12 cellular contexts compared by ENCODE assay signal in genomic region chr18:49094979-49095632, GRCh38.
DNase-seq lines count a peak whose midpoint lies in the region; ATAC-seq and TF ChIP-seq lines count a peak whose summit lies in the region.
"Had no signal": no experiment of that assay in that cellular context is flagged by ENCODE, and none has a peak within 500 bp of the region (broad histone marks: within the 10 kb centered on the region; RNA-seq: fewer than 3 reads in every experiment).

No MANE protein-coding gene starts in this region.

- CTCF ChIA-PET in activated CD4-positive, alpha-beta memory T cell treated with anti-CD3 and anti-CD28 coated beads, Interleukin-2, amount 10 ng/mL, durations not matched to agents 7 days and 5 days (lab: Charles Lee): interaction anchor here (0.6 kb wide), 1 partner anchor 472 kb away, joined by 3 read pairs; no protein-coding TSS in a partner anchor
- CTCF ChIA-PET in activated CD4-positive, alpha-beta memory T cell treated with anti-CD3 and anti-CD28 coated beads for 36 hours (lab: Charles Lee): interaction anchor here (0.7 kb wide), 1 partner anchor 182 kb away, joined by 3 read pairs; no protein-coding TSS in a partner anchor
- CTCF ChIA-PET in PC-9 (lab: Charles Lee): no interaction called here

- no peaks in the 10 kb centered on the region for H3K9me2 ChIP-seq in PC-9 (ENCODE audit: insufficient read depth)

- TF ChIP-seq CTCF in PC-9 (conservative IDR thresholded peaks at IDR 0.05) (no peak), fibroblast of mammary gland (conservative IDR thresholded peaks at IDR 0.05; ENCODE audit: control insufficient read depth, insufficient read depth, low read depth, low read length) (no peak)

- no peaks in the 10 kb centered on the region for H3K79me2 ChIP-seq in PC-9 (ENCODE audit: low read depth)

- H3K9me3 Mint-ChIP-seq in activated CD4-positive, alpha-beta memory T cell treated with anti-CD3 and anti-CD28 coated beads, Interleukin-2, amount 10 ng/mL, durations not matched to agents 7 days and 5 days: no peaks in the 10 kb centered on the region
- no peaks in the 10 kb centered on the region for H3K9me3 Mint-ChIP-seq in activated CD4-positive, alpha-beta memory T cell treated with anti-CD3 and anti-CD28 coated beads for 36 hours
- H3K9me3 Mint-ChIP-seq in effector memory CD8-positive, alpha-beta T cell: no peaks in the 10 kb centered on the region
- H3K9me3 Mint-ChIP-seq: neural crest cell had no signal

- DNase-seq in activated CD4-positive, alpha-beta memory T cell treated with anti-CD3 and anti-CD28 coated beads, Interleukin-2, amount 10 ng/mL, durations not matched to agents 7 days and 5 days: no peak
- DNase-seq in activated CD4-positive, alpha-beta memory T cell treated with anti-CD3 and anti-CD28 coated beads for 36 hours: no peak
- DNase-seq in PC-9: peak in 1 of 2 experiments; percentile 52
- peak; percentile 94 for DNase-seq in fibroblast of mammary gland (ENCODE audit: low read depth)
- no peak for DNase-seq in occipital lobe (lab: John Stamatoyannopoulos, UW)
- no peak for DNase-seq in HT-29 (ENCODE audit: low spot score)
- no peak for DNase-seq in effector memory CD8-positive, alpha-beta T cell
- DNase-seq: activated CD4-positive, alpha-beta T cell treated with anti-CD3 and anti-CD28 coated beads, Interleukin-2, amount 50 U/mL, for 1 hour; NCI-H187 treated with DMSO at 0.1 percent for 48 hours had no signal

- H3K27ac ChIP-seq in PC-9: peak overlapping the region; percentile 41
- H3K27ac ChIP-seq in subcutaneous abdominal adipose tissue (ENCODE audit: low read depth, low read length): peak overlapping the region; percentile 68
- H3K27ac ChIP-seq: SJSA1 had no signal

- no peak for ATAC-seq in effector memory CD8-positive, alpha-beta T cell (replicated peaks)

- peaks cover 17% of the 10 kb centered on the region for H3K4me1 Mint-ChIP-seq in activated CD4-positive, alpha-beta memory T cell treated with anti-CD3 and anti-CD28 coated beads, Interleukin-2, amount 10 ng/mL, durations not matched to agents 7 days and 5 days
- peaks cover 6% of the 10 kb centered on the region for H3K4me1 Mint-ChIP-seq in activated CD4-positive, alpha-beta memory T cell treated with anti-CD3 and anti-CD28 coated beads for 36 hours (ENCODE audit: low read depth)
- no peaks in the 10 kb centered on the region for H3K4me1 Mint-ChIP-seq in effector memory CD8-positive, alpha-beta T cell (ENCODE audit: low read depth in 2 of 2)

- H3K9me3 ChIP-seq in PC-9 (ENCODE audit: insufficient read depth, low read depth) (no peaks in the 10 kb centered on the region; the same call in 1 of the 2 replicates), subcutaneous abdominal adipose tissue (ENCODE audit: control insufficient read depth in 5 of 5, low read length in 5 of 5) (no peaks in the 10 kb centered on the region)
- H3K9me3 ChIP-seq: SJSA1 had no signal

- H3K36me3 ChIP-seq in PC-9 (ENCODE audit: low read depth) (peaks cover 4% of the 10 kb centered on the region; the same call in 1 of the 2 replicates), subcutaneous abdominal adipose tissue (ENCODE audit: control insufficient read depth in 5 of 5, insufficient read depth in 5 of 5, low read length in 5 of 5) (peaks cover 8 to 22% (median 14%) of the 10 kb centered on the region in 5 donors)
- H3K36me3 ChIP-seq: SJSA1 had no signal

- H3K27me3 Mint-ChIP-seq in activated CD4-positive, alpha-beta memory T cell treated with anti-CD3 and anti-CD28 coated beads, Interleukin-2, amount 10 ng/mL, durations not matched to agents 7 days and 5 days: no peaks in the 10 kb centered on the region
- no peaks in the 10 kb centered on the region for H3K27me3 Mint-ChIP-seq in activated CD4-positive, alpha-beta memory T cell treated with anti-CD3 and anti-CD28 coated beads for 36 hours
- no peaks in the 10 kb centered on the region for H3K27me3 Mint-ChIP-seq in effector memory CD8-positive, alpha-beta T cell

- H4K20me1 ChIP-seq in PC-9 (ENCODE audit: insufficient read depth): no peaks in the 10 kb centered on the region

- intact Hi-C loops in activated CD4-positive, alpha-beta memory T cell treated with anti-CD3 and anti-CD28 coated beads for 36 hours (cut with micrococcal nuclease): no loop called here
- intact Hi-C loops in PC-9 (cut with micrococcal nuclease; ENCODE audit: unreplicated experiment): no loop called here

- H3K27me3 ChIP-seq in PC-9 (ENCODE audit: insufficient read depth, low read depth) (no peaks in the 10 kb centered on the region), subcutaneous abdominal adipose tissue (ENCODE audit: control insufficient read depth in 5 of 5, insufficient read depth in 4 of 5, low read length in 5 of 5) (no peaks in the 10 kb centered on the region)
- H3K27me3 ChIP-seq: SJSA1 had no signal

- H3K36me3 Mint-ChIP-seq in activated CD4-positive, alpha-beta memory T cell treated with anti-CD3 and anti-CD28 coated beads, Interleukin-2, amount 10 ng/mL, durations not matched to agents 7 days and 5 days (ENCODE audit: low read depth): peaks cover 6% of the 10 kb centered on the region
- H3K36me3 Mint-ChIP-seq in activated CD4-positive, alpha-beta memory T cell treated with anti-CD3 and anti-CD28 coated beads for 36 hours: peaks cover 24% of the 10 kb centered on the region
- H3K36me3 Mint-ChIP-seq in effector memory CD8-positive, alpha-beta T cell (ENCODE audit: insufficient read depth): peaks cover under 1% of the 10 kb centered on the region

- no peak overlapping the region for H2AFZ ChIP-seq in PC-9

- H3F3A ChIP-seq in PC-9 (ENCODE audit: insufficient read depth, low read depth): peaks cover 10% of the 10 kb centered on the region; the same call in 1 of the 2 replicates

- BruUV-seq in PC-9 (replicated peaks; lab: Mats Ljungman, UMichigan): no TSS peak

- H3K4me1 ChIP-seq in PC-9 (replicated peaks; ENCODE audit: insufficient read depth) (peaks cover 18% of the 10 kb centered on the region), subcutaneous abdominal adipose tissue (ENCODE audit: control insufficient read depth in 5 of 5, insufficient read depth in 5 of 5, low read length in 5 of 5) (peaks cover 0 to 23% (median 11%) of the 10 kb centered on the region in 5 donors)

- POLR2A ChIA-PET in activated CD4-positive, alpha-beta memory T cell treated with anti-CD3 and anti-CD28 coated beads, Interleukin-2, amount 10 ng/mL, durations not matched to agents 7 days and 5 days (lab: Charles Lee): no interaction called here
- POLR2A ChIA-PET in activated CD4-positive, alpha-beta memory T cell treated with anti-CD3 and anti-CD28 coated beads for 36 hours (lab: Charles Lee): no interaction called here
- POLR2A ChIA-PET in PC-9 (lab: Charles Lee; ENCODE audit: unreplicated experiment): no interaction called here

- H3K4me2 ChIP-seq in PC-9: no peak overlapping the region; the same call in 1 of the 2 replicates

- peak overlapping the region; percentile 10 for H3K27ac Mint-ChIP-seq in activated CD4-positive, alpha-beta memory T cell treated with anti-CD3 and anti-CD28 coated beads, Interleukin-2, amount 10 ng/mL, durations not matched to agents 7 days and 5 days
- no peak overlapping the region for H3K27ac Mint-ChIP-seq in activated CD4-positive, alpha-beta memory T cell treated with anti-CD3 and anti-CD28 coated beads for 36 hours
- no peak overlapping the region for H3K27ac Mint-ChIP-seq in effector memory CD8-positive, alpha-beta T cell

- no peak overlapping the region for H3K4me3 Mint-ChIP-seq in activated CD4-positive, alpha-beta memory T cell treated with anti-CD3 and anti-CD28 coated beads, Interleukin-2, amount 10 ng/mL, durations not matched to agents 7 days and 5 days
- H3K4me3 Mint-ChIP-seq in activated CD4-positive, alpha-beta memory T cell treated with anti-CD3 and anti-CD28 coated beads for 36 hours: no peak overlapping the region
- no peak overlapping the region for H3K4me3 Mint-ChIP-seq in effector memory CD8-positive, alpha-beta T cell
- H3K4me3 Mint-ChIP-seq: neural crest cell had no signal

- no peak overlapping the region for H3K9ac ChIP-seq in subcutaneous abdominal adipose tissue (ENCODE audit: low read length in 5 of 5)

- H3K4me3 ChIP-seq in PC-9 (no peak overlapping the region), fibroblast of mammary gland (ENCODE audit: control insufficient read depth, low read depth, low read length) (no peak overlapping the region), subcutaneous abdominal adipose tissue (ENCODE audit: low read depth in 1 of 5, low read length in 5 of 5) (no peak overlapping the region)
- H3K4me3 ChIP-seq: SJSA1 had no signal
